In the genomic region with DNA sequence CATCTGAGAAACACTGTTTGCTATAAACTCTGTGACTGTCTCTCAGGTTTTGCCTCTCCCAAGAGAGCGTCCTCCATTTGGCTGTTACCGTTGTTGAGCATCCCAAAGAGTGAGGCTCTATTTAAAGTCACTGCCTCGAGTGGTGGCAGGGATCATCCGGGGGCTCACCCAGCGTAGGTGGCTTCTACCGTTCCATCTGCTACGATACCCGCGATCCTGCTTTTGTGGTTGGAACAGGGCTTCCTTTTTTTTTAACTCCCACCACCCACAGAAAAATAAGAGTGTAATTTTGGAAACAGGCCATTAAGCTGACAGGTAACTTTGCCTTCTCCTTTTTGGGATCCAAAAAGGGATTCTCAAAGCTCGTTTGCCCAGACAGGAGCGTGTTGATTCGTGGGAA, we compare ENCODE assay signal across 31 cellular contexts.
"Had no signal": no experiment of that assay in that cellular context is flagged by ENCODE, and none has a peak within 500 bp of the region (broad histone marks: within the 10 kb centered on the region; RNA-seq: fewer than 3 reads in every experiment).

No MANE protein-coding gene starts in this region.

- H3K4me1 Mint-ChIP-seq: activated B cell treated with CpG ODN at 0.5 μM for 24 hours; activated naive CD8-positive, alpha-beta T cell treated with anti-CD3 and anti-CD28 coated beads for 36 hours; activated naive CD8-positive, alpha-beta T cell treated with anti-CD3 and anti-CD28 coated beads, Interleukin-2, amount 50 U/mL, for 24 hours; central memory CD8-positive, alpha-beta T cell had no signal

- H3K4me3 ChIP-seq: adrenal gland, body of pancreas, breast epithelium, heart right ventricle had no signal

- H3K9me3 Mint-ChIP-seq: activated naive CD8-positive, alpha-beta T cell treated with anti-CD3 and anti-CD28 coated beads for 36 hours; central memory CD8-positive, alpha-beta T cell had no signal

- H3K27me3 Mint-ChIP-seq: activated B cell treated with CpG ODN at 0.5 μM for 24 hours; activated CD8-positive, alpha-beta T cell treated with anti-CD3 and anti-CD28 coated beads for 36 hours; activated naive CD4-positive, alpha-beta T cell treated with anti-CD3 and anti-CD28 coated beads, Interleukin-2, amount 50 U/mL, for 24 hours; activated naive CD8-positive, alpha-beta T cell treated with anti-CD3 and anti-CD28 coated beads for 36 hours; activated naive CD8-positive, alpha-beta T cell treated with anti-CD3 and anti-CD28 coated beads, Interleukin-2, amount 50 U/mL, for 24 hours; central memory CD8-positive, alpha-beta T cell; T-cell had no signal

- H3K27ac ChIP-seq: adrenal gland, body of pancreas, breast epithelium, heart right ventricle, WERI-Rb-1 had no signal

- H3K27ac Mint-ChIP-seq: activated B cell treated with CpG ODN at 0.5 μM for 24 hours; activated CD8-positive, alpha-beta T cell treated with anti-CD3 and anti-CD28 coated beads for 36 hours; activated naive CD4-positive, alpha-beta T cell treated with anti-CD3 and anti-CD28 coated beads for 36 hours; activated naive CD4-positive, alpha-beta T cell treated with anti-CD3 and anti-CD28 coated beads, Interleukin-2, amount 50 U/mL, for 24 hours; activated naive CD8-positive, alpha-beta T cell treated with anti-CD3 and anti-CD28 coated beads for 36 hours; activated naive CD8-positive, alpha-beta T cell treated with anti-CD3 and anti-CD28 coated beads, Interleukin-2, amount 50 U/mL, for 24 hours; activated T-helper 1 cell treated with anti-CD3 and anti-CD28 coated beads, Interleukin-12 subunit alpha, Interleukin-12 subunit beta, Interleukin-2, Interleukin-4 antibody, amounts not matched to agents 30 ng/mL and 10 ng/mL and 1 ng/mL, durations not matched to agents 14 hours and 24 hours and 36 hours; activated T-helper 2 cell treated with anti-CD3 and anti-CD28 coated beads, Interferon-gamma antibody, Interleukin-2, Interleukin-4, amounts not matched to agents 10 μg/mL and 5 μg/mL and 100 μg/mL, durations not matched to agents 14 hours and 24 hours and 36 hours; T-cell; T-helper 1 cell treated with Interleukin-12 subunit alpha and Interleukin-12 subunit beta and Interleukin-4 antibody, amounts not matched to agents 30 μg/mL and 1 μg/mL, for 36 hours had no signal

- H3K27me3 ChIP-seq: adrenal gland, body of pancreas, breast epithelium, heart right ventricle had no signal

- ATAC-seq: activated CD4-positive, CD25-positive, alpha-beta regulatory T cell treated with anti-CD3 and anti-CD28 coated beads, Interleukin-2, amount 50 U/mL, for 24 hours; activated CD8-positive, alpha-beta T cell treated with anti-CD3 and anti-CD28 coated beads for 36 hours; activated naive CD8-positive, alpha-beta T cell treated with anti-CD3 and anti-CD28 coated beads, Interleukin-2, amount 50 U/mL, for 24 hours; body of pancreas; esophagus mucosa; T-cell had no signal

- DNase-seq: activated B cell treated with CpG ODN at 0.5 μM for 24 hours; activated CD4-positive, alpha-beta T cell treated with anti-CD3 and anti-CD28 coated beads for 48 hours; activated CD4-positive, alpha-beta T cell treated with anti-CD3 and anti-CD28 coated beads, Interleukin-2, amount 50 U/mL, for 1 hour; activated CD4-positive, alpha-beta T cell treated with anti-CD3 and anti-CD28 coated beads, Interleukin-2, amount 50 U/mL, for 48 hours; activated CD8-positive, alpha-beta memory T cell treated with anti-CD3 and anti-CD28 coated beads for 24 hours; activated CD8-positive, alpha-beta T cell treated with anti-CD3 and anti-CD28 coated beads for 36 hours; activated effector memory CD4-positive, alpha-beta T cell treated with anti-CD3 and anti-CD28 coated beads, Interleukin-2, amount 50 U/mL, for 16 hours; activated naive CD4-positive, alpha-beta T cell treated with anti-CD3 and anti-CD28 coated beads for 36 hours; activated naive CD8-positive, alpha-beta T cell treated with anti-CD3 and anti-CD28 coated beads for 36 hours; activated naive CD8-positive, alpha-beta T cell treated with anti-CD3 and anti-CD28 coated beads, Interleukin-2, amount 50 U/mL, for 24 hours; activated T-cell treated with anti-CD3 and anti-CD28 coated beads, Interleukin-2, amount 50 U/mL, for 48 hours; adrenal gland; aorta; body of pancreas; cortex of kidney; dermis blood vessel endothelial cell; effector CD8-positive, alpha-beta T cell; foreskin fibroblast; heart right ventricle; hippocampal formation; T-cell; T-helper 9 cell; WERI-Rb-1 had no signal

- H3K4me1 ChIP-seq: adrenal gland, body of pancreas, breast epithelium had no signal

- H3K36me3 ChIP-seq: breast epithelium had no signal

- H3K4me3 Mint-ChIP-seq: activated B cell treated with CpG ODN at 0.5 μM for 24 hours; activated CD8-positive, alpha-beta T cell treated with anti-CD3 and anti-CD28 coated beads for 36 hours; activated naive CD4-positive, alpha-beta T cell treated with anti-CD3 and anti-CD28 coated beads for 36 hours; activated naive CD4-positive, alpha-beta T cell treated with anti-CD3 and anti-CD28 coated beads, Interleukin-2, amount 50 U/mL, for 24 hours; activated naive CD8-positive, alpha-beta T cell treated with anti-CD3 and anti-CD28 coated beads for 36 hours; activated naive CD8-positive, alpha-beta T cell treated with anti-CD3 and anti-CD28 coated beads, Interleukin-2, amount 50 U/mL, for 24 hours; activated T-helper 1 cell treated with anti-CD3 and anti-CD28 coated beads, Interleukin-12 subunit alpha, Interleukin-12 subunit beta, Interleukin-2, Interleukin-4 antibody, amounts not matched to agents 30 ng/mL and 10 ng/mL and 1 ng/mL, durations not matched to agents 14 hours and 24 hours and 36 hours; central memory CD8-positive, alpha-beta T cell; T-cell; T-helper 1 cell treated with Interleukin-12 subunit alpha and Interleukin-12 subunit beta and Interleukin-4 antibody, amounts not matched to agents 30 μg/mL and 1 μg/mL, for 36 hours had no signal

- H3K9me3 ChIP-seq: adrenal gland, body of pancreas, breast epithelium had no signal
